Comparison of ENCODE assay signal across 8 cellular contexts in genomic region chr15:35289029-35289617, GRCh38.
DNase-seq lines count a peak whose midpoint lies in the region; ATAC-seq, FAIRE-seq and TF ChIP-seq lines count a peak whose summit lies in the region.

No MANE protein-coding gene starts in this region.

- POLR2A ChIA-PET in GM12878 (lab: Charles Lee): no interaction called here

- no peak overlapping the region for H2AFZ ChIP-seq in GM12878 (ENCODE audit: control insufficient read depth, low read depth, low read length)

- TF ChIP-seq RAD21 in GM12878 (IDR thresholded peaks at IDR 0.05; ENCODE audit: insufficient read depth, low read depth, low read length): peak; percentile 88

- in situ Hi-C loops in GM13977 (cut with MboI; ENCODE audit: low pct_unique_long_range_greater_than_20kb, low sequenced_read_pairs, unreplicated experiment): loop anchor here (10.0 to 25.0 kb wide), 2 partner anchors 156 to 1823 kb away; partner anchors contain the start of gene MEIS2
- in situ Hi-C loops in GM12878 (cut with MboI): loop anchor here (5.0 kb wide), 1 partner anchor 158 kb away; no protein-coding TSS in a partner anchor

- H3K27me3 ChIP-seq in GM12878 (replicated peaks in 1 of 2; ENCODE audit: control insufficient read depth in 2 of 2, insufficient read depth in 2 of 2, low read length in 1 of 2) (no peaks in the 10 kb centered on the region), kidney epithelial cell (ENCODE audit: control insufficient read depth, insufficient read depth, low read length) (no peaks in the 10 kb centered on the region)

- no peaks in the 10 kb centered on the region for H4K20me1 ChIP-seq in GM12878 (ENCODE audit: control insufficient read depth, insufficient read depth)

- H3K36me3 ChIP-seq in GM12878 (ENCODE audit: control insufficient read depth in 2 of 2, insufficient read depth in 2 of 2, low read length in 1 of 2) (no peaks in the 10 kb centered on the region), kidney epithelial cell (ENCODE audit: control insufficient read depth, insufficient read depth, low read length) (no peaks in the 10 kb centered on the region)

- H3K4me3 ChIP-seq in GM12878 (no peak overlapping the region), kidney epithelial cell (ENCODE audit: low read depth, low read length) (no peak overlapping the region)

- no peak for TF ChIP-seq EP300 in GM12878 (IDR thresholded peaks at IDR 0.05; ENCODE audit: borderline replicate concordance in 1 of 2, control insufficient read depth in 1 of 2, low read depth in 2 of 2, low read length in 2 of 2)

- no peaks in the 10 kb centered on the region for H3K79me2 ChIP-seq in GM12878 (ENCODE audit: control insufficient read depth, insufficient read depth, low read length)

- peak; percentile 97 for FAIRE-seq in GM12878 (lab: Jason Lieb, UNC)

- no peak for TF ChIP-seq POLR2A in GM12878 (IDR thresholded peaks at IDR 0.05; ENCODE audit: low read depth, low read length)

- no peak overlapping the region for H3K9ac ChIP-seq in GM12878 (ENCODE audit: control insufficient read depth, insufficient read depth, low read length)

- WGBS in GM12878 (ENCODE audit: insufficient coverage, insufficient replicate concordance, low lambda C conversion rate, missing lambda C conversion rate): 37% methylated on average over 3 of the region's 3 CpGs

- ATAC-seq in GM12878 (peak; percentile 75), HG03196 (IDR thresholded peaks at IDR 0.05; ENCODE audit: unreplicated experiment) (no peak), GM19328 (IDR thresholded peaks at IDR 0.05; ENCODE audit: unreplicated experiment) (no peak)

- H3K4me2 ChIP-seq in GM12878 (ENCODE audit: control insufficient read depth, insufficient read depth): no peak overlapping the region

- TF ChIP-seq CTCF in GM13977 (IDR thresholded peaks at IDR 0.05; ENCODE audit: extremely low read depth, insufficient read depth, missing control alignments) (peak; percentile 73), GM12878 (IDR thresholded peaks at IDR 0.05 in 2 of 3, conservative IDR thresholded peaks at IDR 0.05 in 1 of 3; ENCODE audit: control insufficient read depth in 2 of 3, extremely low read depth in 1 of 3, insufficient read depth in 1 of 3, low read depth in 3 of 3, low read length in 3 of 3) (peak; percentile 70 to 77 (median 71)), kidney epithelial cell (IDR thresholded peaks at IDR 0.05; ENCODE audit: insufficient read depth, low read length, poor library complexity, severe bottlenecking) (peak; percentile 71)

- no peak overlapping the region for H3K27ac ChIP-seq in GM12878 (ENCODE audit: control insufficient read depth, insufficient read depth)

- CTCF ChIA-PET in GM12878 (lab: Yijun Ruan, JAX): interaction anchor here (0.6 to 6.0 kb wide), 27 partner anchors 8 to 466 kb away, joined by 3 to 199 read pairs (median 3); partner anchors contain the start of gene AQR

- no peaks in the 10 kb centered on the region for H3K9me3 ChIP-seq in GM12878 (replicated peaks; ENCODE audit: control insufficient read depth, insufficient read depth, low read length)

- intact Hi-C loops in GM12878 (cut with micrococcal nuclease; ENCODE audit: unreplicated experiment): loop anchor here (1.0 to 2.0 kb wide), 2 partner anchors 155 to 210 kb away; no protein-coding TSS in a partner anchor

- RAD21 ChIA-PET in GM12878 (lab: Charles Lee; ENCODE audit: unreplicated experiment): interaction anchor here (0.7 to 3.4 kb wide), 8 partner anchors 12 to 261 kb away, joined by 3 to 100 read pairs (median 5); no protein-coding TSS in a partner anchor

- H3K4me1 ChIP-seq in GM12878 (ENCODE audit: control insufficient read depth, insufficient read depth, low read length): no peaks in the 10 kb centered on the region

- BruUV-seq in GM12878 (replicated peaks; lab: Mats Ljungman, UMichigan): no TSS peak

- SMC1A ChIA-PET in GM12878 (lab: Charles Lee; ENCODE audit: uncharacterized antibody, unreplicated experiment): interaction anchor here (0.6 to 5.5 kb wide), 9 partner anchors 20 to 234 kb away, joined by 3 to 108 read pairs (median 4); no protein-coding TSS in a partner anchor

- peak; percentile 65 for DNase-seq in AG08395 (ENCODE audit: low spot score)
- no peak for DNase-seq in GM13977 (ENCODE audit: low spot score)
- DNase-seq in NCI-H2081 (lab: John Stamatoyannopoulos, UW): peak; percentile 69 to 81
- no peak for DNase-seq in GM12878 (ENCODE audit: low read depth, low spot score)
- no peak for DNase-seq in kidney epithelial cell (ENCODE audit: low read depth)
- no peak for DNase-seq in stimulated activated CD4-positive, alpha-beta T cell treated with anti-CD3 and anti-CD28 coated beads, Interleukin-4, amount 100 ng/mL, for 1 hour

TF ChIP-seq in GM12878, 131 proteins besides CTCF, POLR2A, EP300 and RAD21:
- no peak for TF ChIP-seq NFIC (IDR thresholded peaks at IDR 0.05; ENCODE audit: low read depth, low read length)
- TF ChIP-seq SMC3 (IDR thresholded peaks at IDR 0.05; ENCODE audit: borderline replicate concordance, low read length): peak; percentile 80

Comparison
In these comparisons a context has a peak if more than half of its experiments do, and no peak if none do; other contexts are left out.
1. DNase-seq: peak in AG08395 (single experiment) and NCI-H2081 (2 of 2); none in GM13977 (single experiment), GM12878 (single experiment), kidney epithelial cell (single experiment) and stimulated activated CD4-positive, alpha-beta T cell treated with anti-CD3 and anti-CD28 coated beads, Interleukin-4, amount 100 ng/mL, for 1 hour (single experiment).
2. Peak in every context shown above with its lines, with median percentiles within 50 percentile points of each other: CTCF ChIP-seq.